ENCODE assay signal across 1 cellular context in the genomic region with DNA sequence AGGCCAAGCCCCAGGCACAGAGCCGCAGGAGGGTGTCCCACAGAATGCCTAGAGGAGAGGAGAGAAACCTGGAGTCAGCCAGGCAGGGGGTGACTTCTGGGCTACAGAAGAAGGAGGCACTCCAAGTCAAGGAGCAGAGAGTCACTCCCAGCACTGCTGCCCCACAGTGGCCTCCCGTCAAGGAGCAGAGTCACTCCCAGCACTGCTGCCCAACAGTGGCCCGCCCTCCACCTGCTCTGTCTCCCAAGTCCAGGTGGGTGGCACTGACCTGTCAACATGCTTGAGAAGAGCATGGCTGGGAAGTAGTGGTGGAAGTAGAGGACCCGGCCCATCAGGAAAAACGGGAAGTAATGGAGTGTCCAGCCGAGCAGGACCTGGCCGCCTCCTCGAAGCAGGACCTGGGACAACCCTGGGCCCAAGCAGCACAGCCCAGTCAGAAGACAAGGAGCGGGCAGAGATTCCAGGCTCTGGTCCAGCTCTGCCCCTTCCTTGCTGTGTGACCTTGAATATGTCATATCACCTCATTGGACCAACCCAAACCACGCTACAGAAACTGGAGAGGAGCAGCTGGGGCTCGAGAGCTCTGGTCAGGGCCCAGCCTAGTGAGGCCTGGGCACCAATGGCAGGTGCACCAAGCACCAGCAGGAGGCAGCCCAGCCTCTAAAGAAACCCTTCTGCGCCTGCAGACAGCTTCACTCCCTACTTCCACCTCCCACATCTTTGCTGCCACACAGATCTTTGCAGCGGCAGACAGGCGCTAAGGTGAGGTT.
TF ChIP-seq lines count a peak whose summit lies in the region.

No MANE protein-coding gene starts in this region.

TF ChIP-seq in IMR-90, 13 proteins besides CTCF, POLR2A, EP300 and RAD21:
- no peak for TF ChIP-seq BHLHE40 (IDR thresholded peaks at IDR 0.05; ENCODE audit: low read depth, low read length)
- TF ChIP-seq RCOR1 (IDR thresholded peaks at IDR 0.05; ENCODE audit: insufficient replicate concordance, low read length), result no peak
- TF ChIP-seq CHD1 (IDR thresholded peaks at IDR 0.05; ENCODE audit: low read depth, low read length), result no peak
- no peak for TF ChIP-seq RFX5 (IDR thresholded peaks at IDR 0.05; ENCODE audit: low read depth, low read length)
- TF ChIP-seq SMC3 (IDR thresholded peaks at IDR 0.05; ENCODE audit: low read depth, low read length), result no peak
- TF ChIP-seq, protein P1, sequence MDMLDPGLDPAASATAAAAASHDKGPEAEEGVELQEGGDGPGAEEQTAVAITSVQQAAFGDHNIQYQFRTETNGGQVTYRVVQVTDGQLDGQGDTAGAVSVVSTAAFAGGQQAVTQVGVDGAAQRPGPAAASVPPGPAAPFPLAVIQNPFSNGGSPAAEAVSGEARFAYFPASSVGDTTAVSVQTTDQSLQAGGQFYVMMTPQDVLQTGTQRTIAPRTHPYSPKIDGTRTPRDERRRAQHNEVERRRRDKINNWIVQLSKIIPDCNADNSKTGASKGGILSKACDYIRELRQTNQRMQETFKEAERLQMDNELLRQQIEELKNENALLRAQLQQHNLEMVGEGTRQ (IDR thresholded peaks at IDR 0.05; ENCODE audit: low read depth, low read length), result no peak
- TF ChIP-seq CEBPB (IDR thresholded peaks at IDR 0.05; ENCODE audit: low read depth, low read length), result no peak
- no peak for TF ChIP-seq FOS (IDR thresholded peaks at IDR 0.05; ENCODE audit: low read depth, low read length)
- TF ChIP-seq MXI1 (IDR thresholded peaks at IDR 0.05; ENCODE audit: borderline replicate concordance, low read depth, low read length), result no peak
TF ChIP-seq in IMR-90: peak in this region for 0.
